Comparison of ENCODE assay signal across 14 cellular contexts in the genomic region with DNA sequence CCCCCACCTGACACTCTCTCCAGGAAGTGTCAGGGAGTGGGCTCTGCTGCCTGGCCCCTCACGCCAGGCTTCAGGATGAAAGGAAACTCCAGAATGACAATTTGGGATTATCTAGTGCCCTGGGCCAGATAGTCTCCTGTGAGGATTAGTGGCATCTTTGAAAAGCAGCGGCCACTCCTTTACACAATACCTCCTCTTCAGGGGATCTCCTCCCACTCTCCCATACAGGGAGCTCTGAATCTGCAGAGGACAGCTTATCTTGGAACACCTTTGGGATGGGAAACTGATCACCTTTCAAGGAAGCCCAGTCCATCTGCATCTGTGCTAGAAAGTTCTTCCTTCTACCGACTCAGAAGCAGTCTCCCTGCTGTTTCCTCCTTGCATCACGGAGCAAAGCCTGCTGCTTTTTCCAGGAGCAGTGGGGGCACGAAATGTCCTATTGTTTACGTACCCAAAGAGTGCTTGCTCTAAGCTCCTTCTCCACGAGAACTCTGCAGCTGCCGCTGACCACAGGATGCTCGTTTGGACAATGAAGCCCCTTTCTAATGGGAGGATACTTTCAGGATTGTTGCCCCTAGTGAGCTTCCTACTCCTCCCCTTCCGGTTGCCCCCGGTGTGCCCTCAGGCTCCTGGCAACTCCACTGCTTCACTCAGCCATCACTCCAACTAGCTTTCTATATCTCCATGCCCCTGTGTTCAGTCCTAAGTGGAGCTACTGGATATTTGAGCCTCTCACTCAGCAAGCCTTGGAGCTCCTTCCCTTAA. TPM values are rescaled to one million over a fixed set of nuclear protein-coding genes. Genes with fewer than 3 reads are reported as not detected.
DNase-seq lines count a peak whose midpoint lies in the region; ATAC-seq and TF ChIP-seq lines count a peak whose summit lies in the region.
"Had no signal": no experiment of that assay in that cellular context is flagged by ENCODE, and none has a peak within 500 bp of the region (broad histone marks: within the 10 kb centered on the region; RNA-seq: fewer than 3 reads in every experiment).

No MANE protein-coding gene starts in this region.

- H3K27ac ChIP-seq in brain microvascular endothelial cell (no peak overlapping the region), body of pancreas (no peak overlapping the region)
- H3K27ac ChIP-seq: ascending aorta had no signal

- TF ChIP-seq CTCF in brain microvascular endothelial cell (IDR thresholded peaks at IDR 0.05; ENCODE audit: low read depth, low read length, missing control alignments) (no peak), body of pancreas (IDR thresholded peaks at IDR 0.05) (no peak), progenitor cell of endocrine pancreas (IDR thresholded peaks at IDR 0.05; ENCODE audit: unreplicated experiment) (no peak)

- H3K9me3 ChIP-seq in body of pancreas: no peaks in the 10 kb centered on the region
- H3K9me3 ChIP-seq: ascending aorta had no signal

- H3K27me3 Mint-ChIP-seq in activated naive CD8-positive, alpha-beta T cell: peaks cover under 1% of the 10 kb centered on the region
- no peaks in the 10 kb centered on the region for H3K27me3 Mint-ChIP-seq in activated naive CD8-positive, alpha-beta T cell treated with anti-CD3 and anti-CD28 coated beads for 36 hours
- peaks cover 50% of the 10 kb centered on the region for H3K27me3 Mint-ChIP-seq in progenitor cell of endocrine pancreas

- intact Hi-C loops in posterior vena cava (cut with DNase I) (no loop called here), body of pancreas (cut with DNase I) (no loop called here)

- H3K27me3 ChIP-seq in brain microvascular endothelial cell (replicated peaks) (no peaks in the 10 kb centered on the region), body of pancreas (no peaks in the 10 kb centered on the region)
- H3K27me3 ChIP-seq: ascending aorta had no signal

- H3K36me3 ChIP-seq in brain microvascular endothelial cell (replicated peaks): no peaks in the 10 kb centered on the region
- H3K36me3 ChIP-seq in body of pancreas (replicated peaks in 1 of 2; ENCODE audit: insufficient read depth in 1 of 2, low read depth in 2 of 2): no peaks in the 10 kb centered on the region
- H3K36me3 ChIP-seq: ascending aorta had no signal

- TF ChIP-seq POLR2A in body of pancreas (IDR thresholded peaks at IDR 0.05): no peak

- in situ Hi-C loops in brain microvascular endothelial cell (cut with HindIII; ENCODE audit: low pct_ligation_motif_present, low sequenced_read_pairs): no loop called here

- H3K4me1 Mint-ChIP-seq in activated naive CD8-positive, alpha-beta T cell (ENCODE audit: low read depth): peaks cover 4% of the 10 kb centered on the region
- H3K4me1 Mint-ChIP-seq in activated naive CD8-positive, alpha-beta T cell treated with anti-CD3 and anti-CD28 coated beads for 36 hours: peaks cover 2% of the 10 kb centered on the region
- H3K4me1 Mint-ChIP-seq in progenitor cell of endocrine pancreas (ENCODE audit: low read depth): no peaks in the 10 kb centered on the region

- H3K4me1 ChIP-seq in body of pancreas: no peaks in the 10 kb centered on the region
- H3K4me1 ChIP-seq: ascending aorta had no signal

- no peaks in the 10 kb centered on the region for H3K9me3 Mint-ChIP-seq in activated naive CD8-positive, alpha-beta T cell (ENCODE audit: low read depth)
- no peaks in the 10 kb centered on the region for H3K9me3 Mint-ChIP-seq in activated naive CD8-positive, alpha-beta T cell treated with anti-CD3 and anti-CD28 coated beads for 36 hours
- no peaks in the 10 kb centered on the region for H3K9me3 Mint-ChIP-seq in progenitor cell of endocrine pancreas (ENCODE audit: low read depth)
- H3K9me3 Mint-ChIP-seq: T-helper 1 cell treated with Interleukin-12 subunit alpha and Interleukin-12 subunit beta and Interleukin-4 antibody, amounts not matched to agents 30 μg/mL and 1 μg/mL, for 36 hours had no signal

- no peak for DNase-seq in activated naive CD8-positive, alpha-beta T cell treated with anti-CD3 and anti-CD28 coated beads for 36 hours
- DNase-seq in NCI-H345 treated with DMSO at 0.1 percent for 48 hours (lab: John Stamatoyannopoulos, UW; ENCODE audit: unreplicated experiment) (peak; percentile 54), brain microvascular endothelial cell (no peak), posterior vena cava (ENCODE audit: low spot score) (peak; percentile 64), body of pancreas (no peak), progenitor cell of endocrine pancreas (ENCODE audit: low spot score, unreplicated experiment) (no peak)
- DNase-seq: midbrain, NCI-H446 treated with DMSO at 0.1 percent for 48 hours had no signal

- 31 to 44% methylated on average over 11 of the region's 11 CpGs for WGBS in body of pancreas, 2 donors

- no peak for ATAC-seq in HG03460 (IDR thresholded peaks at IDR 0.05; ENCODE audit: unreplicated experiment)
- ATAC-seq in body of pancreas: no peak
- ATAC-seq: esophagus mucosa, K562 had no signal

- H3K4me3 Mint-ChIP-seq in activated naive CD8-positive, alpha-beta T cell: peak overlapping the region; percentile 20
- no peak overlapping the region for H3K4me3 Mint-ChIP-seq in activated naive CD8-positive, alpha-beta T cell treated with anti-CD3 and anti-CD28 coated beads for 36 hours
- H3K4me3 Mint-ChIP-seq in progenitor cell of endocrine pancreas (ENCODE audit: low read depth): no peak overlapping the region
- H3K4me3 Mint-ChIP-seq: T-helper 1 cell treated with Interleukin-12 subunit alpha and Interleukin-12 subunit beta and Interleukin-4 antibody, amounts not matched to agents 30 μg/mL and 1 μg/mL, for 36 hours had no signal

- no peaks in the 10 kb centered on the region for H3K36me3 Mint-ChIP-seq in activated naive CD8-positive, alpha-beta T cell
- no peaks in the 10 kb centered on the region for H3K36me3 Mint-ChIP-seq in activated naive CD8-positive, alpha-beta T cell treated with anti-CD3 and anti-CD28 coated beads for 36 hours
- H3K36me3 Mint-ChIP-seq in progenitor cell of endocrine pancreas (ENCODE audit: insufficient read depth): no peaks in the 10 kb centered on the region

- H3K4me3 ChIP-seq in brain microvascular endothelial cell (ENCODE audit: low read depth, low read length) (peak overlapping the region; percentile 30), body of pancreas (no peak overlapping the region)
- H3K4me3 ChIP-seq: ascending aorta, K562 had no signal

- H3K27ac Mint-ChIP-seq in activated naive CD8-positive, alpha-beta T cell: no peak overlapping the region
- H3K27ac Mint-ChIP-seq in activated naive CD8-positive, alpha-beta T cell treated with anti-CD3 and anti-CD28 coated beads for 36 hours: no peak overlapping the region
- no peak overlapping the region for H3K27ac Mint-ChIP-seq in progenitor cell of endocrine pancreas
- H3K27ac Mint-ChIP-seq: T-helper 1 cell treated with Interleukin-12 subunit alpha and Interleukin-12 subunit beta and Interleukin-4 antibody, amounts not matched to agents 30 μg/mL and 1 μg/mL, for 36 hours had no signal

RNA-seq across cellular contexts. Expression of a gene that starts 31.5 kb away (rescaled TPM):
- total RNA-seq in activated naive CD8-positive, alpha-beta T cell treated with anti-CD3 and anti-CD28 coated beads for 36 hours: not detected
- total RNA-seq in posterior vena cava (not detected), body of pancreas (under 1 TPM in 1 of 2 donors, not detected in 1; 0.52 TPM), progenitor cell of endocrine pancreas (not detected in 2 replicates)
- total RNA-seq: ascending aorta, esophagus mucosa, K562 had no signal

RNA-seq across cellular contexts. Expression of a gene that starts 36.3 kb away (rescaled TPM):
- not detected for total RNA-seq in activated naive CD8-positive, alpha-beta T cell treated with anti-CD3 and anti-CD28 coated beads for 36 hours
- total RNA-seq in posterior vena cava: 1 to 10 TPM in 1 of 2 donors, under 1 TPM in 1; 0.33 to 1.3 TPM
- total RNA-seq in body of pancreas: 1 to 10 TPM; 2.3 to 5.2 TPM
- total RNA-seq in progenitor cell of endocrine pancreas: 4.0 and 7.0 TPM in 2 replicates
- total RNA-seq: K562 had no signal

Comparison
In these comparisons a context has a peak if more than half of its experiments do, and no peak if none do; other contexts are left out.
1. DNase-seq: peak in NCI-H345 treated with DMSO at 0.1 percent for 48 hours (single experiment) and posterior vena cava (single experiment); none in activated naive CD8-positive, alpha-beta T cell treated with anti-CD3 and anti-CD28 coated beads for 36 hours (single experiment), brain microvascular endothelial cell (single experiment), body of pancreas (0 of 4) and progenitor cell of endocrine pancreas (single experiment).